In genomic region chr6:57044061-57044460, GRCh38 we compare ENCODE assay signal across 3 cellular contexts. TPM values are rescaled to one million over a fixed set of nuclear protein-coding genes. Genes with fewer than 3 reads are reported as not detected.
A peak's percentile ranks its signal among the peaks of the same experiment; 100 is the strongest.
DNase-seq lines count a peak whose midpoint lies in the region; TF ChIP-seq lines count a peak whose summit lies in the region.
"Not testable (repeated sequence)": the region's sequence is repeated elsewhere in the genome, so short reads cannot be mapped to it uniquely, and the experiment has no call there.

No MANE protein-coding gene starts in this region.

- CTCF ChIA-PET in HEK293 (lab: Yijun Ruan, JAX): interaction anchor here (1.7 kb wide), 1 partner anchor 23 kb away, joined by 6 read pairs; no protein-coding TSS in a partner anchor

- not testable (repeated sequence) for H3K9me3 ChIP-seq in HEK293 (ENCODE audit: control insufficient read depth, insufficient read depth, low read depth, low read length)

- not testable (repeated sequence) for H3K27me3 Mint-ChIP-seq in nephron (ENCODE audit: low read depth)
- peaks cover 24% of the 10 kb centered on the region for H3K27me3 Mint-ChIP-seq in neural crest cell (ENCODE audit: low read depth)

- H3K4me1 ChIP-seq in HEK293 (ENCODE audit: control insufficient read depth, insufficient read depth, low read length): not testable (repeated sequence)

- H3K4me1 Mint-ChIP-seq in nephron (peaks cover 12% of the 10 kb centered on the region), neural crest cell (peaks cover 20% of the 10 kb centered on the region)

- not testable (repeated sequence) for TF ChIP-seq CTCF in HEK293 (tag by site-specific recombination; IDR thresholded peaks at IDR 0.05); nephron (IDR thresholded peaks at IDR 0.05; ENCODE audit: unreplicated experiment in 3 of 3); neural crest cell (conservative IDR thresholded peaks at IDR 0.05)

- not testable (repeated sequence) for H3K27ac Mint-ChIP-seq in nephron; neural crest cell (ENCODE audit: unreplicated experiment)

- peaks cover 10% of the 10 kb centered on the region for H3K36me3 Mint-ChIP-seq in nephron (ENCODE audit: low read depth)
- not testable (repeated sequence) for H3K36me3 Mint-ChIP-seq in neural crest cell (ENCODE audit: low read depth)

- H3K36me3 ChIP-seq in HEK293 (ENCODE audit: control insufficient read depth in 2 of 2, insufficient read depth in 1 of 2, low read length in 2 of 2): not testable (repeated sequence)

- H3K4me3 Mint-ChIP-seq in nephron (peak overlapping the region; percentile 12 to 66 (median 35)), neural crest cell (peak overlapping the region; percentile 38)

- H3K4me3 ChIP-seq in HEK293 (ENCODE audit: low read depth, low read length): not testable (repeated sequence)

- not testable (repeated sequence) for H3K27ac ChIP-seq in HEK293 (ENCODE audit: extremely low read depth, low read depth, low read length)

- not testable (repeated sequence) for DNase-seq in neural crest cell (ENCODE audit: low read depth, low spot score)

- H3K9me3 Mint-ChIP-seq in nephron, neural crest cell: not testable (repeated sequence)

- POLR2A ChIA-PET in HEK293 (lab: Yijun Ruan, JAX): interaction anchor here (0.6 kb wide), 1 partner anchor 82 kb away, joined by 4 read pairs; no protein-coding TSS in a partner anchor

TF ChIP-seq in HEK293, 187 proteins besides CTCF, POLR2A, EP300 and RAD21:
- TF ChIP-seq ZNF558 (tag by site-specific recombination; IDR thresholded peaks at IDR 0.05): peak; percentile 92

RNA-seq across cellular contexts. Expression of gene KIAA1586, which starts 2.4 kb away (rescaled TPM):
- 38.2 and 39.8 TPM in 2 replicates for total RNA-seq in neural crest cell

RNA-seq across cellular contexts. Expression of gene ZNF451, which starts 45.9 kb away (rescaled TPM):
- total RNA-seq in neural crest cell: 61.0 and 65.6 TPM in 2 replicates
